8 cellular contexts compared by ENCODE assay signal in the genomic region with DNA sequence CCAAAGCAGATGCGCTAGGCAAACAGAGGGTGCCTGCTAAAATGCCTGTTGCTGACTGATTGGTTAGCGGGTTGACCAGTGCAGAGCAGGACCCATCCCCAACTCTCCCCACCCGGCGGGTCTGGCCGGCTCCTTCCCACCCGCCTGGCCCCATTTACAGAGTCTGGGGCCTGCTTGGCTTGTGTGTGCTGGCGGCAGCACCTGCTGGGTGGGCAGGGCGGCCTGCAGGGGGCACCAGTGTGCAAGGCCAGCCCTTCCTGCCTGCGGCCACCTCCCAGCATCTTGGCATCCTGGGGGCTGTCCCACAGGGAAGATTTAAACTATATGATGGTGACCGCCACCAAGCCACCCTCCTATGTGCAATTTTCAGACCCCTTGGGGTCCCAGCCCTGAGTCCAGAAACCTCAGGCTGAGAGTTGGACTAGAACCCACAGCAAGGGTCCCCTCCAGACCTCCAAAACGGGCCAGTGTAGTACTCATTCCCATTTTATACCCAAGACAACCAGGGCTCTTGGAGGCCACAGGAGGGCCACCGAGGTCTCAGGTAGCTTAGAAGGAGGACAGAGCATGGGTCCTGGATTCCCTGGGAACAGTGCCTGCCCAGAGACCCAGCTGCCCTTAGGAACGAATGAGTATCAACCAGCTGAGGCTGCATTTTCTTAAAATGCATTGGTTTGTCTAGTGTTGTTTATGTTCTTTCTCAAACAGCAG.
DNase-seq lines count a peak whose midpoint lies in the region; ATAC-seq, FAIRE-seq and TF ChIP-seq lines count a peak whose summit lies in the region.

No MANE protein-coding gene starts in this region.

- H3K9me3 ChIP-seq in right cardiac atrium (ENCODE audit: control insufficient read depth, low read length), result no peaks in the 10 kb centered on the region

- CTCF ChIA-PET in AG04449 (lab: Yijun Ruan, JAX), result interaction anchor here (0.8 to 4.2 kb wide), 17 partner anchors 9 to 462 kb away, joined by 3 to 21 read pairs (median 4); no protein-coding TSS in a partner anchor

- H3K27me3 ChIP-seq in right cardiac atrium (ENCODE audit: control insufficient read depth, insufficient read depth), result no peaks in the 10 kb centered on the region

- in situ Hi-C loops in SK-MEL-5 (cut with HindIII; ENCODE audit: low pct_unique_long_range_greater_than_20kb, low sequenced_read_pairs), result no loop called here

- no peak for DNase-seq in AG04449 (ENCODE audit: low read depth, low spot score)
- peak; percentile 95 for DNase-seq in GM12892 (ENCODE audit: insufficient read length)
- peak; percentile 58 for DNase-seq in SK-MEL-5 (ENCODE audit: low read depth, low spot score)
- DNase-seq in activated naive CD4-positive, alpha-beta T cell treated with anti-CD3 and anti-CD28 coated beads, Interleukin-2, amount 50 U/mL, for 72 hours (ENCODE audit: low spot score in 2 of 2), result peak; percentile 71 to 77
- peak; percentile 68 to 90 (median 89) for DNase-seq in right cardiac atrium
- peak; percentile 24 to 56 for DNase-seq in stimulated activated CD4-positive, alpha-beta T cell treated with anti-CD3 and anti-CD28 coated beads, Interleukin-12 subunit alpha, Interleukin-12 subunit beta, amount 100 ng/mL, for 24 hours (ENCODE audit: low read depth in 2 of 2)
- DNase-seq in mucosa of gallbladder (ENCODE audit: low spot score), result no peak

- POLR2A ChIA-PET in AG04449 (lab: Yijun Ruan, JAX), result no interaction called here

- H3K4me3 ChIP-seq in AG04449 (ENCODE audit: low read depth, low read length) (no peak overlapping the region), right cardiac atrium (ENCODE audit: low read length) (no peak overlapping the region)

- peak overlapping the region in 1 of 2 donors; percentile 26 for H3K27ac Mint-ChIP-seq in activated naive CD4-positive, alpha-beta T cell treated with anti-CD3 and anti-CD28 coated beads, Interleukin-2, amount 50 U/mL, for 72 hours

- no peaks in the 10 kb centered on the region for H3K36me3 Mint-ChIP-seq in activated naive CD4-positive, alpha-beta T cell treated with anti-CD3 and anti-CD28 coated beads, Interleukin-2, amount 50 U/mL, for 72 hours

- no peak for TF ChIP-seq POLR2A in GM12892 (IDR thresholded peaks at IDR 0.05; ENCODE audit: low read depth, low read length)

- TF ChIP-seq CTCF in AG04449 (IDR thresholded peaks at IDR 0.05; ENCODE audit: insufficient read depth, low read length, missing control alignments), result peak; percentile 87

- 43% methylated on average over 13 of the region's 13 CpGs for WGBS in right cardiac atrium

- peak; percentile 62 for ATAC-seq in HG03095 (IDR thresholded peaks at IDR 0.05; ENCODE audit: unreplicated experiment)
- ATAC-seq in activated naive CD4-positive, alpha-beta T cell treated with anti-CD3 and anti-CD28 coated beads, Interleukin-2, amount 50 U/mL, for 72 hours, result peak; percentile 86 to 92
- ATAC-seq in right cardiac atrium, result peak in 1 of 2 donors; percentile 4

- intact Hi-C loops in right cardiac atrium (cut with DNase I), result loop anchor here in 3 of 4 donors (5.0 to 10.0 kb wide), 4 partner anchors 48 to 170 kb away; no protein-coding TSS in a partner anchor

- no peaks in the 10 kb centered on the region for H3K9me3 Mint-ChIP-seq in activated naive CD4-positive, alpha-beta T cell treated with anti-CD3 and anti-CD28 coated beads, Interleukin-2, amount 50 U/mL, for 72 hours

- peak; percentile 97 for FAIRE-seq in GM12892 (lab: Jason Lieb, UNC)

- peaks cover 41% of the 10 kb centered on the region for H3K4me1 ChIP-seq in right cardiac atrium (ENCODE audit: control insufficient read depth, insufficient read depth, low read length)

- peak overlapping the region; percentile 76 for H3K27ac ChIP-seq in right cardiac atrium (ENCODE audit: low read length)

Comparison
In these comparisons a context has a peak if more than half of its experiments do, and no peak if none do; other contexts are left out.
1. DNase-seq: peak in GM12892 (single experiment), SK-MEL-5 (single experiment), activated naive CD4-positive, alpha-beta T cell treated with anti-CD3 and anti-CD28 coated beads, Interleukin-2, amount 50 U/mL, for 72 hours (2 of 2), right cardiac atrium (3 of 3) and stimulated activated CD4-positive, alpha-beta T cell treated with anti-CD3 and anti-CD28 coated beads, Interleukin-12 subunit alpha, Interleukin-12 subunit beta, amount 100 ng/mL, for 24 hours (2 of 2); none in AG04449 (single experiment) and mucosa of gallbladder (single experiment).